Comparison of ENCODE assay signal across 22 cellular contexts in genomic region chr7:106252568-106252967, GRCh38. TPM values are rescaled to one million over a fixed set of nuclear protein-coding genes. Genes with fewer than 3 reads are reported as not detected.
A peak's percentile ranks its signal among the peaks of the same experiment; 100 is the strongest.
DNase-seq lines count a peak whose midpoint lies in the region; ATAC-seq, FAIRE-seq and TF ChIP-seq lines count a peak whose summit lies in the region.
"Had no signal": no experiment of that assay in that cellular context is flagged by ENCODE, and none has a peak within 500 bp of the region (broad histone marks: within the 10 kb centered on the region; RNA-seq: fewer than 3 reads in every experiment).

No MANE protein-coding gene starts in this region.

- H3K4me1 Mint-ChIP-seq in activated naive CD4-positive, alpha-beta T cell treated with anti-CD3 and anti-CD28 coated beads for 36 hours (ENCODE audit: low read depth) = peaks cover 31% of the 10 kb centered on the region
- peaks cover 35% of the 10 kb centered on the region for H3K4me1 Mint-ChIP-seq in activated T-helper 1 cell treated with anti-CD3 and anti-CD28 coated beads, Interleukin-12 subunit alpha, Interleukin-12 subunit beta, Interleukin-2, Interleukin-4 antibody, amounts not matched to agents 30 ng/mL and 10 ng/mL and 1 ng/mL, durations not matched to agents 14 hours and 24 hours and 36 hours (ENCODE audit: low read depth)
- H3K4me1 Mint-ChIP-seq: CD8-positive, alpha-beta memory T cell; GM23338 had no signal

- no peaks in the 10 kb centered on the region for H3K27me3 Mint-ChIP-seq in activated naive CD4-positive, alpha-beta T cell treated with anti-CD3 and anti-CD28 coated beads for 36 hours (ENCODE audit: low read depth)
- H3K27me3 Mint-ChIP-seq in activated T-helper 1 cell treated with anti-CD3 and anti-CD28 coated beads, Interleukin-12 subunit alpha, Interleukin-12 subunit beta, Interleukin-2, Interleukin-4 antibody, amounts not matched to agents 30 ng/mL and 10 ng/mL and 1 ng/mL, durations not matched to agents 14 hours and 24 hours and 36 hours (ENCODE audit: insufficient read depth) = no peaks in the 10 kb centered on the region
- H3K27me3 Mint-ChIP-seq: CD4-positive, CD25-positive, alpha-beta regulatory T cell; CD8-positive, alpha-beta memory T cell had no signal

- FAIRE-seq in RCC 7860 (lab: Jason Lieb, UNC) = peak; percentile 52
- FAIRE-seq: HTR-8/SVneo had no signal

- H3K4me3 Mint-ChIP-seq in activated naive CD4-positive, alpha-beta T cell treated with anti-CD3 and anti-CD28 coated beads for 36 hours = no peak overlapping the region
- no peak overlapping the region for H3K4me3 Mint-ChIP-seq in activated T-helper 1 cell treated with anti-CD3 and anti-CD28 coated beads, Interleukin-12 subunit alpha, Interleukin-12 subunit beta, Interleukin-2, Interleukin-4 antibody, amounts not matched to agents 30 ng/mL and 10 ng/mL and 1 ng/mL, durations not matched to agents 14 hours and 24 hours and 36 hours
- H3K4me3 Mint-ChIP-seq: CD4-positive, CD25-positive, alpha-beta regulatory T cell; CD8-positive, alpha-beta memory T cell; GM23338; HFFc6 had no signal

- H3K27me3 ChIP-seq in neutrophil = no peaks in the 10 kb centered on the region
- H3K27me3 ChIP-seq: BE2C had no signal

- TF ChIP-seq CTCF in neutrophil (IDR thresholded peaks at IDR 0.05) = no peak

- peak overlapping the region; percentile 63 for H3K27ac ChIP-seq in neutrophil

- CTCF ChIA-PET in activated naive CD4-positive, alpha-beta T cell treated with anti-CD3 and anti-CD28 coated beads for 36 hours (lab: Charles Lee) = no interaction called here

- intact Hi-C loops in activated naive CD4-positive, alpha-beta T cell treated with anti-CD3 and anti-CD28 coated beads for 36 hours (cut with micrococcal nuclease) = no loop called here
- intact Hi-C loops in activated T-helper 1 cell treated with anti-CD3 and anti-CD28 coated beads, Interleukin-12 subunit alpha, Interleukin-12 subunit beta, Interleukin-2, Interleukin-4 antibody, amounts not matched to agents 30 ng/mL and 10 ng/mL and 1 ng/mL, durations not matched to agents 14 hours and 24 hours and 36 hours (cut with micrococcal nuclease) = no loop called here

- H3K36me3 Mint-ChIP-seq in activated naive CD4-positive, alpha-beta T cell treated with anti-CD3 and anti-CD28 coated beads for 36 hours (ENCODE audit: low read depth) = peaks cover 72% of the 10 kb centered on the region
- peaks cover 32 to 72% of the 10 kb centered on the region in 2 donors for H3K36me3 Mint-ChIP-seq in activated naive CD4-positive, alpha-beta T cell treated with anti-CD3 and anti-CD28 coated beads, Interleukin-2, amount 50 U/mL, for 72 hours
- H3K36me3 Mint-ChIP-seq in activated T-helper 1 cell treated with anti-CD3 and anti-CD28 coated beads, Interleukin-12 subunit alpha, Interleukin-12 subunit beta, Interleukin-2, Interleukin-4 antibody, amounts not matched to agents 30 ng/mL and 10 ng/mL and 1 ng/mL, durations not matched to agents 14 hours and 24 hours and 36 hours (ENCODE audit: low read depth) = peaks cover 73% of the 10 kb centered on the region

- H3K9me3 Mint-ChIP-seq in activated naive CD4-positive, alpha-beta T cell treated with anti-CD3 and anti-CD28 coated beads for 36 hours = no peaks in the 10 kb centered on the region
- peaks cover 4% of the 10 kb centered on the region in 2 donors for H3K9me3 Mint-ChIP-seq in activated naive CD4-positive, alpha-beta T cell treated with anti-CD3 and anti-CD28 coated beads, Interleukin-2, amount 50 U/mL, for 72 hours
- H3K9me3 Mint-ChIP-seq in activated T-helper 1 cell treated with anti-CD3 and anti-CD28 coated beads, Interleukin-12 subunit alpha, Interleukin-12 subunit beta, Interleukin-2, Interleukin-4 antibody, amounts not matched to agents 30 ng/mL and 10 ng/mL and 1 ng/mL, durations not matched to agents 14 hours and 24 hours and 36 hours = peaks cover under 1% of the 10 kb centered on the region
- H3K9me3 Mint-ChIP-seq: HFFc6 had no signal

- ATAC-seq in activated naive CD4-positive, alpha-beta T cell treated with anti-CD3 and anti-CD28 coated beads, Interleukin-2, amount 50 U/mL, for 72 hours = no peak
- ATAC-seq: GM23338, HCT116 had no signal

- peak overlapping the region; percentile 13 for H3K27ac Mint-ChIP-seq in activated naive CD4-positive, alpha-beta T cell treated with anti-CD3 and anti-CD28 coated beads for 36 hours
- H3K27ac Mint-ChIP-seq in activated naive CD4-positive, alpha-beta T cell treated with anti-CD3 and anti-CD28 coated beads, Interleukin-2, amount 50 U/mL, for 72 hours = peak overlapping the region in 1 of 2 donors; percentile 85
- H3K27ac Mint-ChIP-seq in activated T-helper 1 cell treated with anti-CD3 and anti-CD28 coated beads, Interleukin-12 subunit alpha, Interleukin-12 subunit beta, Interleukin-2, Interleukin-4 antibody, amounts not matched to agents 30 ng/mL and 10 ng/mL and 1 ng/mL, durations not matched to agents 14 hours and 24 hours and 36 hours = peak overlapping the region; percentile 18
- H3K27ac Mint-ChIP-seq: CD4-positive, CD25-positive, alpha-beta regulatory T cell; CD8-positive, alpha-beta memory T cell; GM23338; HFFc6 had no signal

- no peak overlapping the region for H3K4me3 ChIP-seq in neutrophil (ENCODE audit: low read depth in 1 of 2, low read length in 1 of 2)
- H3K4me3 ChIP-seq: GM23338 had no signal

- no peak for DNase-seq in activated naive CD4-positive, alpha-beta T cell treated with anti-CD3 and anti-CD28 coated beads for 36 hours
- DNase-seq in activated naive CD4-positive, alpha-beta T cell treated with anti-CD3 and anti-CD28 coated beads, Interleukin-2, amount 50 U/mL, for 72 hours (ENCODE audit: low spot score in 2 of 2) = no peak
- no peak for DNase-seq in RCC 7860 (ENCODE audit: low spot score)
- DNase-seq in activated T-helper 1 cell treated with anti-CD3 and anti-CD28 coated beads, Interleukin-12 subunit alpha, Interleukin-12 subunit beta, Interleukin-2, Interleukin-4 antibody, amounts not matched to agents 30 ng/mL and 10 ng/mL and 1 ng/mL, durations not matched to agents 14 hours and 24 hours and 36 hours (ENCODE audit: low spot score) = no peak
- no peak for DNase-seq in GM19240 (ENCODE audit: insufficient read length, low spot score)
- DNase-seq in H4 (ENCODE audit: low spot score) = no peak
- no peak for DNase-seq in stimulated activated CD4-positive, alpha-beta T cell treated with anti-CD3 and anti-CD28 coated beads, Interleukin-1b, Interleukin-23, amount 100 ng/mL, for 48 hours
- DNase-seq: ACHN; BE2C; C1 segment of cervical spinal cord; CD4-positive, CD25-positive, alpha-beta regulatory T cell; CD8-positive, alpha-beta memory T cell; COR-L47; DMS 273 treated with DMSO at 0.1 percent for 48 hours; DMS79; GDM1; H7; HFFc6 had no signal

- peaks cover 62% of the 10 kb centered on the region for H3K9me3 ChIP-seq in neutrophil
- H3K9me3 ChIP-seq: BE2C had no signal

- H3K36me3 ChIP-seq in neutrophil = peaks cover 100% of the 10 kb centered on the region

- peaks cover 12 to 61% of the 10 kb centered on the region in 2 experiments for H3K4me1 ChIP-seq in neutrophil (ENCODE audit: control insufficient read depth in 1 of 2, insufficient read depth in 1 of 2, low read depth in 1 of 2, low read length in 1 of 2)
- H3K4me1 ChIP-seq: BE2C had no signal

RNA-seq across cellular contexts. Expression of gene NAMPT, which starts 32.2 kb away (rescaled TPM):
- total RNA-seq in activated naive CD4-positive, alpha-beta T cell treated with anti-CD3 and anti-CD28 coated beads for 36 hours = 1,000 to 10,000 TPM in 1 of 2 experiments, 100 to 1,000 TPM in 1; 932 to 1,015 TPM
- total RNA-seq in activated naive CD4-positive, alpha-beta T cell treated with anti-CD3 and anti-CD28 coated beads, Interleukin-2, amount 50 U/mL, for 72 hours = 100 to 1,000 TPM; 334 to 524 TPM
- total RNA-seq in activated T-helper 1 cell treated with anti-CD3 and anti-CD28 coated beads, Interleukin-12 subunit alpha, Interleukin-12 subunit beta, Interleukin-2, Interleukin-4 antibody, amounts not matched to agents 30 ng/mL and 10 ng/mL and 1 ng/mL, durations not matched to agents 14 hours and 24 hours and 36 hours = 415 and 417 TPM in 2 replicates
- total RNA-seq in H4 (2014; rRNA removed; shearing (Covaris generic)) = 153 and 193 TPM in 2 replicates
